In the genomic region with DNA sequence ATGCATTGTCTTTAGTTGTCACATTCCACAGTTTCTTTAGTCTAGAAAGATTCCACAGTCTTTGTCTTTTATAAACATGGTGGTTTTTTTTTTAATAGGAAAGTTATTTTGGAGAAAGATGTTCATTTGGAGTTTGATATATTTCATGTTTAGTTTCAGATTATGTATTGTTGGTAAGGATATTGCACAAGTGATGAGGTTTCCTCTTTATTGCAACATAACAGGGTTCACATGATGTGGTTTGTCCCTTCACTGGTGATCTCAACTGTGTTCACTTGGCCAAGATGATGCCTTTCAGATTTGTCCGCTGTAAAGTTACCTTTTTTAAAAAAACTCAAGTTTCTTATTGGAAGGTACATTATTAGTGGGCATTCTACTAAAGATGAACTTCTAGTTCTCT, we compare ENCODE assay signal across 23 cellular contexts. TPM values are rescaled to one million over a fixed set of nuclear protein-coding genes. Genes with fewer than 3 reads are reported as not detected.
A peak's percentile ranks its signal among the peaks of the same experiment; 100 is the strongest.
DNase-seq lines count a peak whose midpoint lies in the region; ATAC-seq and TF ChIP-seq lines count a peak whose summit lies in the region.
"Had no signal": no experiment of that assay in that cellular context is flagged by ENCODE, and none has a peak within 500 bp of the region (broad histone marks: within the 10 kb centered on the region; RNA-seq: fewer than 3 reads in every experiment).

No MANE protein-coding gene starts in this region.

- 49 to 78% (median 58%) methylated on average over 1 of the region's 1 CpG for WGBS in spleen, 5 donors

- DNase-seq in NOMO-1 treated with DMSO at 0.1 percent for 48 hours (lab: John Stamatoyannopoulos, UW; ENCODE audit: unreplicated experiment) = peak; percentile 75
- no peak for DNase-seq in NOMO-1 treated with dmso at 0.1 percent for 144 hours (lab: John Stamatoyannopoulos, UW; ENCODE audit: unreplicated experiment)
- DNase-seq in SIG-M5 (lab: John Stamatoyannopoulos, UW) = peak; percentile 12
- DNase-seq in fibroblast of gingiva (ENCODE audit: low read depth) = peak; percentile 59
- no peak for DNase-seq in spleen
- DNase-seq in iPS-NIHi11 (ENCODE audit: low spot score) = no peak
- DNase-seq in mucosa of gallbladder (ENCODE audit: low spot score) = no peak
- DNase-seq: activated CD4-positive, alpha-beta T cell treated with anti-CD3 and anti-CD28 coated beads, Interleukin-2, amount 10 ng/mL, durations not matched to agents 7 days and 5 days; activated CD8-positive, alpha-beta memory T cell treated with anti-CD3 and anti-CD28 coated beads, Interleukin-2, amount 50 U/mL, for 4 hours; adrenal gland; MG63; midbrain; NCI-H1694 treated with DMSO at 0.1 percent for 48 hours; NCI-H2227 treated with DMSO at 0.1 percent for 48 hours; NCI-H82; SJCRH30; stimulated activated CD4-positive, alpha-beta T cell treated with anti-CD3 and anti-CD28 coated beads, Interleukin-4, amount 100 ng/mL, for 24 hours; T-helper 17 cell; upper lobe of left lung had no signal

- H3K9me3 ChIP-seq in spleen = peaks cover 7 to 63% (median 62%) of the 10 kb centered on the region in 8 donors

- no peak overlapping the region for H3K4me3 ChIP-seq in spleen
- H3K4me3 ChIP-seq: adrenal gland, cardiac muscle cell, MG63, SJCRH30, smooth muscle cell, upper lobe of left lung had no signal

- peak overlapping the region in 7 of 8 donors; percentile 10 to 83 (median 65) for H3K27ac ChIP-seq in spleen
- H3K27ac ChIP-seq: 22Rv1, adrenal gland, cardiac muscle cell, SJCRH30 had no signal

- ATAC-seq in GM19023 (IDR thresholded peaks at IDR 0.05; ENCODE audit: unreplicated experiment) = no peak
- ATAC-seq: T-helper 17 cell had no signal

- no peak for TF ChIP-seq CTCF in spleen (IDR thresholded peaks at IDR 0.05 in 8 of 11, conservative IDR thresholded peaks at IDR 0.05 in 3 of 11)

- peaks cover 8 to 42% (median 20%) of the 10 kb centered on the region in 6 donors for H3K4me1 ChIP-seq in spleen
- H3K4me1 ChIP-seq: SJCRH30 had no signal

- peaks cover 29 to 59% (median 46%) of the 10 kb centered on the region in 6 donors for H3K36me3 ChIP-seq in spleen

- intact Hi-C loops in spleen (cut with DNase I; ENCODE audit: low total_unique reads) = loop anchor here (10.0 kb wide), 1 partner anchor 89 kb away; the partner anchor contains the start of gene ZNF224

- no peak for TF ChIP-seq POLR2A in spleen (IDR thresholded peaks at IDR 0.05)

- H3K27me3 ChIP-seq in spleen (replicated peaks in 1 of 7) = no peaks in the 10 kb centered on the region
- H3K27me3 ChIP-seq: adrenal gland, cardiac muscle cell, MG63, SJCRH30, upper lobe of left lung had no signal

RNA-seq across cellular contexts. Expression of gene ZNF230, which starts 3.2 kb away (rescaled TPM):
- total RNA-seq in spleen = 10 to 100 TPM in 2 of 7 donors, 1 to 10 TPM in 5; 7.9 to 15.2 (median 8.9) TPM
- polyA plus RNA-seq in spleen = 1 to 10 TPM; 2.4 to 3.0 (median 2.7) TPM
- total RNA-seq in mucosa of gallbladder = 5.7 TPM

RNA-seq across cellular contexts. Expression of gene ZNF222, which starts 19.2 kb away (rescaled TPM):
- 10 to 100 TPM in 1 of 7 donors, 1 to 10 TPM in 6; 4.6 to 12.5 (median 5.8) TPM for total RNA-seq in spleen
- 1 to 10 TPM; 3.4 to 4.8 (median 4.0) TPM for polyA plus RNA-seq in spleen
- total RNA-seq in mucosa of gallbladder = 4.1 TPM

RNA-seq across cellular contexts. Expression of gene ZNF155, which starts 22.0 kb away (rescaled TPM):
- 10 to 100 TPM in 5 of 7 donors, 1 to 10 TPM in 2; 9.7 to 18.2 (median 11.8) TPM for total RNA-seq in spleen
- 1 to 10 TPM; 5.1 to 6.1 (median 5.3) TPM for polyA plus RNA-seq in spleen
- total RNA-seq in mucosa of gallbladder = 7.6 TPM

RNA-seq across cellular contexts. Expression of gene ZNF223, which starts 45.9 kb away (rescaled TPM):
- total RNA-seq in spleen (1 to 10 TPM; 3.7 to 9.9 (median 6.3) TPM), mucosa of gallbladder (8.1 TPM)
- polyA plus RNA-seq in spleen = 1 to 10 TPM; 2.7 to 2.9 (median 2.9) TPM

RNA-seq across cellular contexts. Expression of gene ZNF221, which starts 54.9 kb away (rescaled TPM):
- 1 to 10 TPM; 3.4 to 8.7 (median 6.3) TPM for total RNA-seq in spleen
- under 1 TPM; 0.09 to 0.58 (median 0.29) TPM for polyA plus RNA-seq in spleen
- total RNA-seq in mucosa of gallbladder = 7.5 TPM

Comparison
In these comparisons a context has a peak if more than half of its experiments do, and no peak if none do; other contexts are left out.
1. DNase-seq: peak in NOMO-1 treated with DMSO at 0.1 percent for 48 hours (single experiment), SIG-M5 (single experiment) and fibroblast of gingiva (single experiment); none in NOMO-1 treated with dmso at 0.1 percent for 144 hours (single experiment), spleen (single experiment), iPS-NIHi11 (single experiment) and mucosa of gallbladder (single experiment).